ENCODE assay signal across 32 cellular contexts in the genomic region with DNA sequence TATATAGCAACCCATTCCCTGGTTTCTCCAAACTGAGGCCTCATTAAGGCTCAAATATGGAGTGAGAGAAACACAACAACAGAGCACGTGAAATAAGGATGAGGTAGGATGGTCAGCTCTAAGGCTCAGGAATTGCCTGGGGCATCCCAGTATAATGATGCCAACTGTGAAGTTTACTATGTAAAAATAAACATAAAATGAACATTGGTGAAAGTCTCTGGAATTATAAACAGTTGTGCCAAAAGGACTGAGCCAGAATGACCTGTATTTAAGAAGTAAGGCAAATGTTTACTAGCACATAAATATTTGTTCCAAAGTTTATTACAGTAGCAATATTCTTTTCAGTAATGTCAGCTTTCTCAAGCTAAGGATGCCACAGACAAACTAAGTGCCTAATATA.
"Had no signal": no experiment of that assay in that cellular context is flagged by ENCODE, and none has a peak within 500 bp of the region (broad histone marks: within the 10 kb centered on the region; RNA-seq: fewer than 3 reads in every experiment).

No MANE protein-coding gene starts in this region.

- H3K27ac ChIP-seq: ascending aorta, cardiac muscle cell, colonic mucosa, WERI-Rb-1 had no signal

- ATAC-seq: activated CD4-positive, alpha-beta T cell treated with anti-CD3 and anti-CD28 coated beads for 36 hours; activated CD4-positive, CD25-positive, alpha-beta regulatory T cell treated with anti-CD3 and anti-CD28 coated beads, Interleukin-2, amount 50 U/mL, for 24 hours; activated CD8-positive, alpha-beta T cell treated with anti-CD3 and anti-CD28 coated beads for 36 hours; activated naive CD8-positive, alpha-beta T cell treated with anti-CD3 and anti-CD28 coated beads, Interleukin-2, amount 50 U/mL, for 24 hours; activated T-cell treated with anti-CD3 and anti-CD28 coated beads, Interleukin-2, amount 50 U/mL, for 4 hours; activated T-cell treated with anti-CD3 and anti-CD28 coated beads, Interleukin-2, amount 50 U/mL, for 72 hours; activated T-helper 17 cell treated with anti-CD3 and anti-CD28 coated beads, Interleukin-2, amount 50 U/mL, for 72 hours; T-helper 17 cell; WTC11 had no signal

- DNase-seq: activated CD4-positive, alpha-beta memory T cell treated with anti-CD3 and anti-CD28 coated beads for 36 hours; activated CD4-positive, alpha-beta T cell treated with anti-CD3 and anti-CD28 coated beads for 1 hour; activated CD4-positive, alpha-beta T cell treated with anti-CD3 and anti-CD28 coated beads for 36 hours; activated CD4-positive, alpha-beta T cell treated with anti-CD3 and anti-CD28 coated beads for 48 hours; activated CD4-positive, alpha-beta T cell treated with anti-CD3 and anti-CD28 coated beads, Interleukin-2, amount 10 ng/mL, durations not matched to agents 7 days and 5 days; activated CD4-positive, alpha-beta T cell treated with anti-CD3 and anti-CD28 coated beads, Interleukin-2, amount 50 U/mL, for 4 hours; activated CD4-positive, CD25-positive, alpha-beta regulatory T cell; activated CD8-positive, alpha-beta memory T cell treated with anti-CD3 and anti-CD28 coated beads, Interleukin-2, amount 50 U/mL, for 4 hours; activated CD8-positive, alpha-beta T cell treated with anti-CD3 and anti-CD28 coated beads for 36 hours; activated effector memory CD4-positive, alpha-beta T cell treated with anti-CD3 and anti-CD28 coated beads, Interleukin-2, amount 50 U/mL, for 16 hours; activated gamma-delta T cell treated with Interleukin-2 at 50 U/mL for 16 hours; activated naive CD4-positive, alpha-beta T cell; activated naive CD4-positive, alpha-beta T cell treated with anti-CD3 and anti-CD28 coated beads, Interleukin-2, amount 10 ng/mL, durations not matched to agents 7 days and 5 days; activated naive CD8-positive, alpha-beta T cell treated with anti-CD3 and anti-CD28 coated beads, Interleukin-2, amount 10 ng/mL, durations not matched to agents 7 days and 5 days; activated naive CD8-positive, alpha-beta T cell treated with anti-CD3 and anti-CD28 coated beads, Interleukin-2, amount 50 U/mL, for 24 hours; activated T-cell treated with anti-CD3 and anti-CD28 coated beads for 4 hours; activated T-cell treated with anti-CD3 and anti-CD28 coated beads, Interleukin-2, amount 50 U/mL, for 1 hour; activated T-cell treated with anti-CD3 and anti-CD28 coated beads, Interleukin-2, amount 50 U/mL, for 4 hours; activated T-cell treated with anti-CD3 and anti-CD28 coated beads, Interleukin-2, amount 50 U/mL, for 72 hours; amygdala; anterior cingulate cortex; caudate nucleus; cerebellar nuclear complex; colonic mucosa; T-helper 17 cell; T1000; WERI-Rb-1 had no signal
